ENCODE assay signal across 1 cellular context in genomic region chr1:54462597-54463258, GRCh38.
TF ChIP-seq lines count a peak whose summit lies in the region.

No MANE protein-coding gene starts in this region.

TF ChIP-seq in endothelial cell of umbilical vein, 7 proteins besides CTCF, POLR2A, EP300 and RAD21 (continued from another document):
- TF ChIP-seq, protein P1, sequence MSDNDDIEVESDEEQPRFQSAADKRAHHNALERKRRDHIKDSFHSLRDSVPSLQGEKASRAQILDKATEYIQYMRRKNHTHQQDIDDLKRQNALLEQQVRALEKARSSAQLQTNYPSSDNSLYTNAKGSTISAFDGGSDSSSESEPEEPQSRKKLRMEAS (IDR thresholded peaks at IDR 0.05; ENCODE audit: insufficient read depth, insufficient read length), result no peak
